In genomic region chr17:50501906-50502642, GRCh38 we compare ENCODE assay signal across 16 cellular contexts. TPM values are rescaled to one million over a fixed set of nuclear protein-coding genes. Genes with fewer than 3 reads are reported as not detected.
A peak's percentile ranks its signal among the peaks of the same experiment; 100 is the strongest.
DNase-seq lines count a peak whose midpoint lies in the region; TF ChIP-seq lines count a peak whose summit lies in the region.
"Had no signal": no experiment of that assay in that cellular context is flagged by ENCODE, and none has a peak within 500 bp of the region (broad histone marks: within the 10 kb centered on the region; RNA-seq: fewer than 3 reads in every experiment).

No MANE protein-coding gene starts in this region.

- H3K4me2 ChIP-seq in smooth muscle cell = peak overlapping the region; percentile 3
- H3K4me2 ChIP-seq in osteoblast (ENCODE audit: insufficient read depth, low read length) = no peak overlapping the region

- H3K9me3 ChIP-seq in WERI-Rb-1 (ENCODE audit: severe bottlenecking) (peaks cover 3% of the 10 kb centered on the region), smooth muscle cell (replicated peaks; ENCODE audit: low read depth) (no peaks in the 10 kb centered on the region), osteoblast (ENCODE audit: low read depth, low read length) (no peaks in the 10 kb centered on the region)

- no peak overlapping the region for H2AFZ ChIP-seq in smooth muscle cell (ENCODE audit: low read depth)
- H2AFZ ChIP-seq in osteoblast (ENCODE audit: low read length) = no peak overlapping the region

- H3K36me3 ChIP-seq in WERI-Rb-1 = no peaks in the 10 kb centered on the region
- no peaks in the 10 kb centered on the region for H3K36me3 ChIP-seq in smooth muscle cell (ENCODE audit: low read depth)
- no peaks in the 10 kb centered on the region for H3K36me3 ChIP-seq in osteoblast (ENCODE audit: insufficient read depth, low read length)

- H3F3A ChIP-seq in smooth muscle cell (ENCODE audit: low read depth) = peaks cover 8% of the 10 kb centered on the region

- H4K20me1 ChIP-seq in smooth muscle cell (ENCODE audit: low read depth) = no peaks in the 10 kb centered on the region
- H4K20me1 ChIP-seq in osteoblast (ENCODE audit: insufficient read depth, low read length) = no peaks in the 10 kb centered on the region

- H3K79me2 ChIP-seq in smooth muscle cell (ENCODE audit: low read depth) (no peaks in the 10 kb centered on the region), osteoblast (ENCODE audit: insufficient read depth, low read length) (no peaks in the 10 kb centered on the region)

- H3K27me3 ChIP-seq in WERI-Rb-1 (ENCODE audit: insufficient read depth, low read depth, severe bottlenecking) = no peaks in the 10 kb centered on the region
- no peaks in the 10 kb centered on the region for H3K27me3 ChIP-seq in smooth muscle cell (ENCODE audit: low read depth)
- no peaks in the 10 kb centered on the region for H3K27me3 ChIP-seq in osteoblast (ENCODE audit: insufficient read depth, low read length)

- H3K27ac ChIP-seq in WERI-Rb-1 (peak overlapping the region; percentile 88), smooth muscle cell (ENCODE audit: low read depth) (peak overlapping the region; percentile 80), osteoblast (ENCODE audit: low read depth, low read length) (no peak overlapping the region)

- DNase-seq in NCI-H2227 treated with DMSO at 0.1 percent for 48 hours (lab: John Stamatoyannopoulos, UW) = peak; percentile 55
- peak; percentile 97 for DNase-seq in WERI-Rb-1
- DNase-seq in left kidney (ENCODE audit: low read depth, low spot score) = peak; percentile 57
- no peak for DNase-seq in smooth muscle cell (lab: John Stamatoyannopoulos, UW; ENCODE audit: unreplicated experiment)
- no peak for DNase-seq in NCI-H1417 (lab: John Stamatoyannopoulos, UW)
- DNase-seq in NCI-H187 (lab: John Stamatoyannopoulos, UW) = no peak
- no peak for DNase-seq in osteoblast (ENCODE audit: insufficient read length, low spot score, missing footprints)
- DNase-seq: COR-L47, DMS53, HFFc6, KG1, NCI-H1436 treated with DMSO at 0.1 percent for 48 hours, NCI-H2081, NCI-H526, SHP77 treated with DMSO at 0.1 percent for 48 hours had no signal

- peaks cover 25% of the 10 kb centered on the region for H3K4me1 ChIP-seq in smooth muscle cell (ENCODE audit: low read depth)
- peaks cover 3% of the 10 kb centered on the region for H3K4me1 ChIP-seq in osteoblast (ENCODE audit: insufficient read depth, low read length)

- peak overlapping the region; percentile 53 for H3K9ac ChIP-seq in smooth muscle cell (ENCODE audit: low read depth)

- no peak for TF ChIP-seq CTCF in WERI-Rb-1 (IDR thresholded peaks at IDR 0.05; ENCODE audit: low read depth, low read length)
- no peak for TF ChIP-seq CTCF in smooth muscle cell (IDR thresholded peaks at IDR 0.05; ENCODE audit: borderline replicate concordance, insufficient read depth, poor library complexity, severe bottlenecking)
- no peak for TF ChIP-seq CTCF in osteoblast (IDR thresholded peaks at IDR 0.05; ENCODE audit: extremely low read depth, low read depth, low read length)

- 59% methylated on average over 14 of the region's 14 CpGs for WGBS in smooth muscle cell (ENCODE audit: low lambda C conversion rate)

- peak overlapping the region; percentile 3; the same call in 1 of the 2 replicates for H3K4me3 ChIP-seq in WERI-Rb-1 (ENCODE audit: low read depth, low read length)
- no peak overlapping the region for H3K4me3 ChIP-seq in smooth muscle cell
- no peak overlapping the region for H3K4me3 ChIP-seq in osteoblast (ENCODE audit: insufficient read depth, low read length)

RNA-seq across cellular contexts. Expression of gene MYCBPAP, which starts 6.2 kb away (rescaled TPM):
- 0.18 and 0.90 TPM in 2 replicates for total RNA-seq in smooth muscle cell
- 0.97 and 1.4 TPM in 2 replicates for polyA plus RNA-seq in smooth muscle cell
- 0.36 and 0.88 TPM in 2 replicates for total RNA-seq in osteoblast

RNA-seq across cellular contexts. Expression of gene RSAD1, which starts 23.4 kb away (rescaled TPM):
- 11.4 and 20.1 TPM in 2 replicates for total RNA-seq in smooth muscle cell
- 21.1 and 25.3 TPM in 2 replicates for polyA plus RNA-seq in smooth muscle cell
- total RNA-seq in osteoblast = 23.9 and 26.5 TPM in 2 replicates

RNA-seq across cellular contexts. Expression of gene EPN3, which starts 30.5 kb away (rescaled TPM):
- total RNA-seq in smooth muscle cell (3.9 and 6.3 TPM in 2 replicates), osteoblast (not detected in 2 replicates)
- polyA plus RNA-seq in smooth muscle cell = 5.1 and 7.6 TPM in 2 replicates

RNA-seq across cellular contexts. Expression of gene CHAD, which starts 33.4 kb away (rescaled TPM):
- total RNA-seq in smooth muscle cell (not detected in 2 replicates), osteoblast (not detected in 2 replicates)
- 0.43 and 1.1 TPM in 2 replicates for polyA plus RNA-seq in smooth muscle cell
- total RNA-seq: HFFc6, OCI-LY7 had no signal

RNA-seq across cellular contexts. Expression of gene SPATA20, which starts 44.9 kb away (rescaled TPM):
- total RNA-seq in smooth muscle cell = 62.7 and 107 TPM in 2 replicates
- polyA plus RNA-seq in smooth muscle cell = 61.0 and 64.2 TPM in 2 replicates
- 126 and 142 TPM in 2 replicates for total RNA-seq in osteoblast

Comparison
In these comparisons a context has a peak if more than half of its experiments do, and no peak if none do; other contexts are left out.
1. DNase-seq: peak in NCI-H2227 treated with DMSO at 0.1 percent for 48 hours (single experiment), WERI-Rb-1 (single experiment) and left kidney (single experiment); none in smooth muscle cell (single experiment), NCI-H1417 (0 of 3), NCI-H187 (0 of 2) and osteoblast (single experiment).